10 cellular contexts compared by ENCODE assay signal in genomic region chrX:40663880-40664630, GRCh38. TPM values are rescaled to one million over a fixed set of nuclear protein-coding genes. Genes with fewer than 3 reads are reported as not detected.
A peak's percentile ranks its signal among the peaks of the same experiment; 100 is the strongest.
DNase-seq lines count a peak whose midpoint lies in the region; ATAC-seq and TF ChIP-seq lines count a peak whose summit lies in the region.
"Had no signal": no experiment of that assay in that cellular context is flagged by ENCODE, and none has a peak within 500 bp of the region (broad histone marks: within the 10 kb centered on the region; RNA-seq: fewer than 3 reads in every experiment).

No MANE protein-coding gene starts in this region.

- H3K4me1 Mint-ChIP-seq in activated CD8-positive, alpha-beta T cell treated with anti-CD3 and anti-CD28 coated beads for 36 hours (ENCODE audit: low read depth) = peaks cover 11% of the 10 kb centered on the region

- peak overlapping the region; percentile 45 for H3K27ac Mint-ChIP-seq in activated CD8-positive, alpha-beta T cell treated with anti-CD3 and anti-CD28 coated beads for 36 hours

- no peak overlapping the region for H3K4me3 ChIP-seq in cardiac muscle cell
- no peak overlapping the region for H3K4me3 ChIP-seq in right atrium auricular region
- H3K4me3 ChIP-seq in testis = no peak overlapping the region
- H3K4me3 ChIP-seq: adrenal gland had no signal

- CTCF ChIA-PET in activated CD8-positive, alpha-beta T cell treated with anti-CD3 and anti-CD28 coated beads for 36 hours (lab: Charles Lee) = interaction anchor here (0.8 to 1.0 kb wide), 2 partner anchors 12 to 130 kb away, joined by 3 to 4 read pairs; no protein-coding TSS in a partner anchor

- H3K36me3 ChIP-seq in cardiac muscle cell (peaks cover 12% of the 10 kb centered on the region), right atrium auricular region (peaks cover 28% of the 10 kb centered on the region), testis (ENCODE audit: low read depth, missing control alignments) (no peaks in the 10 kb centered on the region)

- H3K27me3 ChIP-seq in cardiac muscle cell = no peaks in the 10 kb centered on the region
- H3K27me3 ChIP-seq in right atrium auricular region = no peaks in the 10 kb centered on the region
- H3K27me3 ChIP-seq in testis = no peaks in the 10 kb centered on the region
- H3K27me3 ChIP-seq: adrenal gland had no signal

- H3K4me3 Mint-ChIP-seq in activated CD8-positive, alpha-beta T cell treated with anti-CD3 and anti-CD28 coated beads for 36 hours = no peak overlapping the region

- no peak overlapping the region for H3K27ac ChIP-seq in cardiac muscle cell
- H3K27ac ChIP-seq in right atrium auricular region = no peak overlapping the region
- H3K27ac ChIP-seq in testis = no peak overlapping the region
- H3K27ac ChIP-seq: adrenal gland had no signal

- POLR2A ChIA-PET in activated CD8-positive, alpha-beta T cell treated with anti-CD3 and anti-CD28 coated beads for 36 hours (lab: Charles Lee) = interaction anchor here (0.5 kb wide), 1 partner anchor 30 kb away, joined by 3 read pairs; no protein-coding TSS in a partner anchor

- intact Hi-C loops in activated CD8-positive, alpha-beta T cell treated with anti-CD3 and anti-CD28 coated beads for 36 hours (cut with micrococcal nuclease) = no loop called here
- intact Hi-C loops in testis (cut with DNase I; ENCODE audit: low total_unique reads) = no loop called here

- no peak for TF ChIP-seq POLR2A in testis (IDR thresholded peaks at IDR 0.05)

- 61 to 63% methylated on average over 5 to 6 of the region's 6 CpGs for WGBS in testis, 2 donors

- H3K27me3 Mint-ChIP-seq in activated CD8-positive, alpha-beta T cell treated with anti-CD3 and anti-CD28 coated beads for 36 hours = no peaks in the 10 kb centered on the region

- H3K4me1 ChIP-seq in cardiac muscle cell (ENCODE audit: low read depth) = no peaks in the 10 kb centered on the region
- no peaks in the 10 kb centered on the region for H3K4me1 ChIP-seq in right atrium auricular region
- H3K4me1 ChIP-seq in testis = no peaks in the 10 kb centered on the region
- H3K4me1 ChIP-seq: adrenal gland had no signal

- H3K9me3 ChIP-seq in cardiac muscle cell (ENCODE audit: low read depth) = no peaks in the 10 kb centered on the region
- no peaks in the 10 kb centered on the region for H3K9me3 ChIP-seq in right atrium auricular region
- H3K9me3 ChIP-seq in testis = no peaks in the 10 kb centered on the region
- H3K9me3 ChIP-seq: adrenal gland had no signal

- no peaks in the 10 kb centered on the region for H3K9me3 Mint-ChIP-seq in activated CD8-positive, alpha-beta T cell treated with anti-CD3 and anti-CD28 coated beads for 36 hours

- ATAC-seq in activated CD8-positive, alpha-beta T cell treated with anti-CD3 and anti-CD28 coated beads for 36 hours = no peak
- ATAC-seq in GM21360 (IDR thresholded peaks at IDR 0.05; ENCODE audit: unreplicated experiment) = no peak
- ATAC-seq: stimulated activated naive CD8-positive, alpha-beta T cell treated with anti-CD3 and anti-CD28 coated beads, Interleukin-15, Interleukin-2, amounts not matched to agents 100 U/mL and 50 U/mL, for 24 hours had no signal

- peak; percentile 44 to 79 for DNase-seq in cardiac muscle cell (ENCODE audit: low read depth in 1 of 2, low spot score in 1 of 2)
- DNase-seq in right atrium auricular region (ENCODE audit: low spot score) = no peak
- DNase-seq in activated CD8-positive, alpha-beta T cell treated with anti-CD3 and anti-CD28 coated beads for 36 hours = no peak
- peak; percentile 41 for DNase-seq in iPS-NIHi11 (ENCODE audit: low spot score)
- DNase-seq in testis = peak; percentile 34
- no peak for DNase-seq in NCI-H526 treated with DMSO at 0.1 percent for 48 hours (lab: John Stamatoyannopoulos, UW)
- no peak for DNase-seq in T-helper 2 cell
- DNase-seq: stimulated activated naive CD8-positive, alpha-beta T cell treated with anti-CD3 and anti-CD28 coated beads, Interleukin-15, Interleukin-2, amounts not matched to agents 100 U/mL and 50 U/mL, for 24 hours had no signal

- TF ChIP-seq CTCF in cardiac muscle cell (IDR thresholded peaks at IDR 0.05; ENCODE audit: low read depth, low read length) = peak; percentile 45
- TF ChIP-seq CTCF in right atrium auricular region (IDR thresholded peaks at IDR 0.05) = peak in 1 of 2 donors; percentile 54
- TF ChIP-seq CTCF in activated CD8-positive, alpha-beta T cell treated with anti-CD3 and anti-CD28 coated beads for 36 hours (IDR thresholded peaks at IDR 0.05) = no peak
- peak in 1 of 3 experiments; percentile 29 for TF ChIP-seq CTCF in testis (IDR thresholded peaks at IDR 0.05)

- peaks cover 10% of the 10 kb centered on the region for H3K36me3 Mint-ChIP-seq in activated CD8-positive, alpha-beta T cell treated with anti-CD3 and anti-CD28 coated beads for 36 hours (ENCODE audit: low read depth)

RNA-seq across cellular contexts. Expression of gene CXorf38, which starts 16.7 kb away (rescaled TPM):
- total RNA-seq in cardiac muscle cell (9.0 and 12.2 TPM in 2 replicates), right atrium auricular region (1 to 10 TPM; 8.2 to 9.1 TPM), testis (1 to 10 TPM; 6.2 to 9.3 TPM)
- polyA plus RNA-seq in cardiac muscle cell (4.8 and 9.7 TPM in 2 replicates), testis (ENCODE audit: insufficient read depth, low read depth, low replicate concordance) (4.9 TPM)
- total RNA-seq in activated CD8-positive, alpha-beta T cell treated with anti-CD3 and anti-CD28 coated beads for 36 hours = 10 to 100 TPM; 21.2 to 22.5 TPM

RNA-seq across cellular contexts. Expression of gene MPC1L, which starts 40.8 kb away (rescaled TPM):
- total RNA-seq in cardiac muscle cell (not detected in 2 replicates), right atrium auricular region (not detected), testis (10 to 100 TPM in 1 of 2 donors, 1 to 10 TPM in 1; 8.5 to 11.4 TPM)
- polyA plus RNA-seq in cardiac muscle cell (not detected in 2 replicates), testis (ENCODE audit: insufficient read depth, low read depth, low replicate concordance) (17.3 TPM)
- not detected for total RNA-seq in activated CD8-positive, alpha-beta T cell treated with anti-CD3 and anti-CD28 coated beads for 36 hours
- total RNA-seq: adrenal gland had no signal
- polyA plus RNA-seq: adrenal gland had no signal

Comparison
In these comparisons a context has a peak if more than half of its experiments do, and no peak if none do; other contexts are left out.
1. DNase-seq: peak in cardiac muscle cell (2 of 2), iPS-NIHi11 (single experiment) and testis (single experiment); none in right atrium auricular region (single experiment), activated CD8-positive, alpha-beta T cell treated with anti-CD3 and anti-CD28 coated beads for 36 hours (single experiment), NCI-H526 treated with DMSO at 0.1 percent for 48 hours (single experiment) and T-helper 2 cell (0 of 5).